Comparison of ENCODE assay signal across 15 cellular contexts in genomic region chr10:124058346-124059003, GRCh38.
"Had no signal": no experiment of that assay in that cellular context is flagged by ENCODE, and none has a peak within 500 bp of the region (broad histone marks: within the 10 kb centered on the region; RNA-seq: fewer than 3 reads in every experiment).

No MANE protein-coding gene starts in this region.

- H3K27me3 Mint-ChIP-seq: activated CD8-positive, alpha-beta T cell treated with anti-CD3 and anti-CD28 coated beads for 36 hours; activated T-helper 17 cell treated with anti-CD3 and anti-CD28 coated beads, Interleukin-2, amount 50 U/mL, for 72 hours; stimulated activated naive B cell treated with anti-CD40 and anti-IgM and Interleukin-4, amounts not matched to agents 10 μg/mL and 1 μg/mL and 100 μg/mL, for 72 hours had no signal

- H3K4me1 Mint-ChIP-seq: activated CD4-positive, alpha-beta T cell treated with anti-CD3 and anti-CD28 coated beads, Interleukin-2, amount 10 ng/mL, durations not matched to agents 24 days and 14 days; activated T-helper 17 cell treated with anti-CD3 and anti-CD28 coated beads, Interleukin-2, amount 50 U/mL, for 72 hours had no signal

- H3K27me3 ChIP-seq: brain microvascular endothelial cell, pancreas had no signal

- H3K4me3 Mint-ChIP-seq: activated CD4-positive, alpha-beta T cell treated with anti-CD3 and anti-CD28 coated beads, Interleukin-2, amount 10 ng/mL, durations not matched to agents 24 days and 14 days; activated CD8-positive, alpha-beta T cell treated with anti-CD3 and anti-CD28 coated beads for 36 hours; activated T-helper 17 cell treated with anti-CD3 and anti-CD28 coated beads, Interleukin-2, amount 50 U/mL, for 72 hours; naive thymus-derived CD4-positive, alpha-beta T cell; stimulated activated naive B cell treated with anti-CD40 and anti-IgM and Interleukin-4, amounts not matched to agents 10 μg/mL and 1 μg/mL and 100 μg/mL, for 72 hours; T-helper 1 cell treated with Interleukin-12 subunit alpha and Interleukin-12 subunit beta and Interleukin-4 antibody, amounts not matched to agents 30 μg/mL and 1 μg/mL, for 36 hours had no signal

- H3K36me3 Mint-ChIP-seq: naive thymus-derived CD4-positive, alpha-beta T cell had no signal

- DNase-seq: activated CD4-positive, alpha-beta T cell treated with anti-CD3 and anti-CD28 coated beads, Interleukin-2, amount 10 ng/mL, durations not matched to agents 24 days and 14 days; activated CD8-positive, alpha-beta T cell treated with anti-CD3 and anti-CD28 coated beads for 36 hours; activated naive CD4-positive, alpha-beta T cell treated with Interleukin-2 at 50 U/mL for 16 hours; activated T-cell treated with anti-CD3 and anti-CD28 coated beads, Interleukin-2, amount 50 U/mL, for 1 hour; brain microvascular endothelial cell; central memory CD4-positive, alpha-beta T cell; erythroblast; mesenchymal stem cell; mucosa of descending colon; naive thymus-derived CD4-positive, alpha-beta T cell; stimulated activated naive B cell treated with anti-CD40 and anti-IgM and Interleukin-4, amounts not matched to agents 10 μg/mL and 1 μg/mL and 100 μg/mL, for 72 hours had no signal

- H3K27ac ChIP-seq: brain microvascular endothelial cell, coronary artery, pancreas had no signal

- H3K4me3 ChIP-seq: coronary artery, mucosa of descending colon, pancreas had no signal

- H3K9me3 Mint-ChIP-seq: activated CD4-positive, alpha-beta T cell treated with anti-CD3 and anti-CD28 coated beads, Interleukin-2, amount 10 ng/mL, durations not matched to agents 24 days and 14 days; activated CD8-positive, alpha-beta T cell treated with anti-CD3 and anti-CD28 coated beads for 36 hours; activated T-helper 17 cell treated with anti-CD3 and anti-CD28 coated beads, Interleukin-2, amount 50 U/mL, for 72 hours; naive thymus-derived CD4-positive, alpha-beta T cell; stimulated activated naive B cell treated with anti-CD40 and anti-IgM and Interleukin-4, amounts not matched to agents 10 μg/mL and 1 μg/mL and 100 μg/mL, for 72 hours; T-helper 1 cell treated with Interleukin-12 subunit alpha and Interleukin-12 subunit beta and Interleukin-4 antibody, amounts not matched to agents 30 μg/mL and 1 μg/mL, for 36 hours had no signal

- H3K36me3 ChIP-seq: brain microvascular endothelial cell, pancreas had no signal

- H3K9me3 ChIP-seq: mucosa of descending colon, pancreas had no signal

- H3K27ac Mint-ChIP-seq: activated CD4-positive, alpha-beta T cell treated with anti-CD3 and anti-CD28 coated beads, Interleukin-2, amount 10 ng/mL, durations not matched to agents 24 days and 14 days; activated CD8-positive, alpha-beta T cell treated with anti-CD3 and anti-CD28 coated beads for 36 hours; activated T-helper 17 cell treated with anti-CD3 and anti-CD28 coated beads, Interleukin-2, amount 50 U/mL, for 72 hours; naive thymus-derived CD4-positive, alpha-beta T cell; stimulated activated naive B cell treated with anti-CD40 and anti-IgM and Interleukin-4, amounts not matched to agents 10 μg/mL and 1 μg/mL and 100 μg/mL, for 72 hours; T-helper 1 cell treated with Interleukin-12 subunit alpha and Interleukin-12 subunit beta and Interleukin-4 antibody, amounts not matched to agents 30 μg/mL and 1 μg/mL, for 36 hours had no signal
